Comparison of ENCODE assay signal across 23 cellular contexts in the genomic region with DNA sequence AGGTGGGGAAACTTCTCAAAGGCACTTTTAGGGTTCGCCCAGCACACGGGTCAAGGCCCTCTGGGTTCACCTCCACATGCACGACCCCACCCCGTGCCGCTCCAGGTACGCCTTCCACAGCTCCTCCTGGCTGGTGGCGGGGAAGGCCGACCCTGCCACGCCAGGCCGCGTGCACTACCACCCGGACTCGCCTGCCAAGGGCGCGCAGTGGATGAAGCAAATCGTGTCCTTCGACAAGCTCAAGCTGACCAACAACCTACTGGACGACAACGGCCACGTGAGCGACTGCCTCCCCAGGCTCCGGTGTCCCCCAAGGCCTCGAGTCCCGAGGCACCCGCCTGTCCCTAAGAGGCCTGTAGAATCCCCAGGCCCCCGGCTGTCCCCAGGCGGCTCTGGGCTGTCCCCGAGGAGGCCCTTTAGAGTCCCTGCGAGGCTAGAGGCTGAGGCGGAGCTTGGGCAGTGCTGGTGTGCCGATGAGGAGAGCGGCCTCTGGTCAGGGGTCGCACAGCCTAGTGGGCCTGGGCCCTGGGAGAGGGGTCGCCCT. TPM values are rescaled to one million over a fixed set of nuclear protein-coding genes. Genes with fewer than 3 reads are reported as not detected.
"Had no signal": no experiment of that assay in that cellular context is flagged by ENCODE, and none has a peak within 500 bp of the region (broad histone marks: within the 10 kb centered on the region; RNA-seq: fewer than 3 reads in every experiment).

No MANE protein-coding gene starts in this region.

- DNase-seq: activated CD4-positive, alpha-beta memory T cell treated with anti-CD3 and anti-CD28 coated beads for 36 hours; activated CD4-positive, alpha-beta T cell treated with anti-CD3 and anti-CD28 coated beads, Interleukin-2, amount 10 ng/mL, durations not matched to agents 7 days and 5 days; activated CD4-positive, CD25-positive, alpha-beta regulatory T cell; activated CD8-positive, alpha-beta memory T cell treated with anti-CD3 and anti-CD28 coated beads for 24 hours; activated gamma-delta T cell; activated naive CD4-positive, alpha-beta T cell treated with anti-CD3 and anti-CD28 coated beads, Interleukin-2, amount 10 ng/mL, durations not matched to agents 7 days and 5 days; activated naive CD8-positive, alpha-beta T cell treated with anti-CD3 and anti-CD28 coated beads for 36 hours; activated T-cell treated with anti-CD3 and anti-CD28 coated beads, Interleukin-2, amount 50 U/mL, for 4 hours; brain microvascular endothelial cell; Karpas-422; MM.1S; NCI-H1105; NCI-H1436; NCI-H1694 treated with DMSO at 0.1 percent for 48 hours; NCI-H2029 treated with DMSO at 0.1 percent for 48 hours; NCI-H345; NCI-H510A; NCI-H526 treated with DMSO at 0.1 percent for 48 hours; NK-92 treated with Interleukin-12 subunit alpha and Interleukin-12 subunit beta, amount 100 ng/mL, for 24 hours; SHP77 treated with DMSO at 0.1 percent for 48 hours; T-helper 9 cell had no signal

- H3K27ac Mint-ChIP-seq: activated CD4-positive, alpha-beta memory T cell treated with anti-CD3 and anti-CD28 coated beads for 36 hours; activated CD4-positive, alpha-beta T cell treated with anti-CD3 and anti-CD28 coated beads, Interleukin-2, amount 10 ng/mL, durations not matched to agents 7 days and 5 days; activated naive CD4-positive, alpha-beta T cell treated with anti-CD3 and anti-CD28 coated beads, Interleukin-2, amount 10 ng/mL, durations not matched to agents 7 days and 5 days; activated naive CD8-positive, alpha-beta T cell treated with anti-CD3 and anti-CD28 coated beads for 36 hours; T-helper 1 cell treated with Interleukin-12 subunit alpha and Interleukin-12 subunit beta and Interleukin-4 antibody, amounts not matched to agents 30 μg/mL and 1 μg/mL, for 36 hours had no signal

- H3K4me3 Mint-ChIP-seq: activated naive CD4-positive, alpha-beta T cell treated with anti-CD3 and anti-CD28 coated beads, Interleukin-2, amount 10 ng/mL, durations not matched to agents 7 days and 5 days; activated naive CD8-positive, alpha-beta T cell treated with anti-CD3 and anti-CD28 coated beads for 36 hours; activated T-cell treated with anti-CD3 and anti-CD28 coated beads, Interleukin-2, amount 50 U/mL, for 4 hours; T-helper 1 cell treated with Interleukin-12 subunit alpha and Interleukin-12 subunit beta and Interleukin-4 antibody, amounts not matched to agents 30 μg/mL and 1 μg/mL, for 36 hours had no signal

- ATAC-seq: activated T-cell treated with anti-CD3 and anti-CD28 coated beads, Interleukin-2, amount 50 U/mL, for 4 hours had no signal

- H3K4me3 ChIP-seq: cardiac muscle cell had no signal

- H3K36me3 Mint-ChIP-seq: activated naive CD4-positive, alpha-beta T cell treated with anti-CD3 and anti-CD28 coated beads, Interleukin-2, amount 10 ng/mL, durations not matched to agents 7 days and 5 days; activated naive CD8-positive, alpha-beta T cell treated with anti-CD3 and anti-CD28 coated beads for 36 hours had no signal

- H3K9me3 Mint-ChIP-seq: activated CD4-positive, alpha-beta memory T cell treated with anti-CD3 and anti-CD28 coated beads for 36 hours; activated CD4-positive, alpha-beta T cell treated with anti-CD3 and anti-CD28 coated beads, Interleukin-2, amount 10 ng/mL, durations not matched to agents 7 days and 5 days; activated naive CD4-positive, alpha-beta T cell treated with anti-CD3 and anti-CD28 coated beads, Interleukin-2, amount 10 ng/mL, durations not matched to agents 7 days and 5 days; activated naive CD8-positive, alpha-beta T cell treated with anti-CD3 and anti-CD28 coated beads for 36 hours; activated T-cell treated with anti-CD3 and anti-CD28 coated beads, Interleukin-2, amount 50 U/mL, for 4 hours; T-helper 1 cell treated with Interleukin-12 subunit alpha and Interleukin-12 subunit beta and Interleukin-4 antibody, amounts not matched to agents 30 μg/mL and 1 μg/mL, for 36 hours had no signal

- H3K27ac ChIP-seq: brain microvascular endothelial cell, cardiac muscle cell had no signal

- H3K36me3 ChIP-seq: brain microvascular endothelial cell, cardiac muscle cell had no signal

RNA-seq across cellular contexts. Expression of a gene that starts 3.5 kb away (rescaled TPM):
- total RNA-seq: activated CD4-positive, alpha-beta memory T cell treated with anti-CD3 and anti-CD28 coated beads for 36 hours; activated CD4-positive, alpha-beta T cell treated with anti-CD3 and anti-CD28 coated beads, Interleukin-2, amount 10 ng/mL, durations not matched to agents 7 days and 5 days; activated naive CD8-positive, alpha-beta T cell treated with anti-CD3 and anti-CD28 coated beads for 36 hours; activated T-cell treated with anti-CD3 and anti-CD28 coated beads, Interleukin-2, amount 50 U/mL, for 4 hours had no signal

RNA-seq across cellular contexts. Expression of a gene that starts 40.8 kb away (rescaled TPM):
- total RNA-seq: activated CD4-positive, alpha-beta memory T cell treated with anti-CD3 and anti-CD28 coated beads for 36 hours; activated CD4-positive, alpha-beta T cell treated with anti-CD3 and anti-CD28 coated beads, Interleukin-2, amount 10 ng/mL, durations not matched to agents 7 days and 5 days; activated naive CD8-positive, alpha-beta T cell treated with anti-CD3 and anti-CD28 coated beads for 36 hours had no signal

RNA-seq across cellular contexts. Expression of a gene that starts 49.8 kb away (rescaled TPM):
- total RNA-seq: activated CD4-positive, alpha-beta T cell treated with anti-CD3 and anti-CD28 coated beads, Interleukin-2, amount 10 ng/mL, durations not matched to agents 7 days and 5 days had no signal
